8 cellular contexts compared by ENCODE assay signal in the genomic region with DNA sequence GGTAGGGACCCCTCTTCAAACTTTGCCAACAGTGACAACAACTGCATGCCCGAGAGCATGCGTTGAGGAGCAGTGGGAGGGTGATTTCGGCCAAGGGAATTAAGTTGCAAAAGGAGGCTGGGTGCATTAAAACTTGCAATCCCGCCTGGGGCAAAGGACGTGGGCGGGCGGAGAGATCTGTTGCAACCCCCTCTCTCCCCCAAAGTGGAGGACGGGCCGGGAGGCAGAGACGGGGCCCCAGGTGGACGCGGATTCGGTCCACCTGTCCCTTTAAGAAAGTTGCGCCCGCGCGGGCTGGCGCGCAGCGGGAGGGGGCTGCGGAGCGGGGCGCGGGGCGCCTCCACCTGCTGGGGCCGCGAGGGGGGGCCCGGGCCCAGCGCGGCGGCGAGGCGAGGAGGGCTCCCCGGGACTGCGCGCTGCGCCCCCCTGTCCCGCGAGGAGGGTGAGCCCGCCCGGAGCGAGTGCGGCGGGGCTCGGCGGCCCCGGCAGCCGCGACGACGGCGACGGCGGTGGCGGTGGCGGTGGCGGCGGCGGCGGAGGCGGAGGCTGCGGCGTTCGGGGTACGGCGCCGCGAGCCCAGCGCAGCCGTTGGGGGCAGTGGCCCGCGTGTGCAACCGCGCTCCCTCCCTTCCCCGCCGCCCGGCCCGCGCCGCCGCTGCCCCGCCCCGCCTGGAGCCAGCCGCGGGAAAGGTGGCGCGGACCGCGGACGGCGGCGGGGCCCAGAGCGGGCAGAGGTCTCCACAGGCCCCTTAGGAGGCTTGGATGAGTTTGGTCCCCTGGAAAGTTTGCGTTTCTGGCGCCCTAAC. TPM values are rescaled to one million over a fixed set of nuclear protein-coding genes. Genes with fewer than 3 reads are reported as not detected.
DNase-seq lines count a peak whose midpoint lies in the region; ATAC-seq, FAIRE-seq and TF ChIP-seq lines count a peak whose summit lies in the region.

No MANE protein-coding gene starts in this region.

- FAIRE-seq in kidney (lab: Jason Lieb, UNC), result no peak

- peak overlapping the region; percentile 69 for H3K4me3 ChIP-seq in ACC112 (ENCODE audit: low read depth, low read length)
- H3K4me3 ChIP-seq in HAP-1, result peak overlapping the region; percentile 32
- H3K4me3 ChIP-seq in kidney (ENCODE audit: low read length in 2 of 2), result peak overlapping the region; percentile 59 to 61
- H3K4me3 ChIP-seq in subcutaneous abdominal adipose tissue (ENCODE audit: low read depth in 1 of 5, low read length in 5 of 5), result peak overlapping the region; percentile 59 to 73 (median 63)

- in situ Hi-C loops in HAP-1 (cut with MboI; ENCODE audit: low sequenced_read_pairs), result no loop called here

- no peaks in the 10 kb centered on the region for H3K36me3 Mint-ChIP-seq in activated T-cell treated with anti-CD3 and anti-CD28 coated beads, Interleukin-2, amount 50 U/mL, for 72 hours (ENCODE audit: insufficient read depth in 2 of 2)

- H3K4me3 Mint-ChIP-seq in activated T-cell treated with anti-CD3 and anti-CD28 coated beads, Interleukin-2, amount 50 U/mL, for 72 hours, result peak overlapping the region; percentile 91 to 92

- peak; percentile 30 to 56 for DNase-seq in HAP-1 (ENCODE audit: low spot score in 2 of 2)
- DNase-seq in activated T-cell treated with anti-CD3 and anti-CD28 coated beads, Interleukin-2, amount 50 U/mL, for 72 hours, result peak; percentile 6 to 7
- no peak for DNase-seq in kidney
- no peak for DNase-seq in dedifferentiated amniotic fluid mesenchymal stem cell (ENCODE audit: extremely low spot score)
- DNase-seq in SW 1271 (lab: John Stamatoyannopoulos, UW), result no peak

- H3K4me1 ChIP-seq in ACC112 (ENCODE audit: control insufficient read depth, insufficient read depth, low read length, unreplicated experiment) (peaks cover 3% of the 10 kb centered on the region), HAP-1 (peaks cover 3% of the 10 kb centered on the region; the same call in 1 of the 2 replicates), kidney (ENCODE audit: control insufficient read depth in 1 of 2, insufficient read depth in 1 of 2, low read depth in 1 of 2, low read length in 2 of 2) (peaks cover 2 to 3% of the 10 kb centered on the region in 2 donors), subcutaneous abdominal adipose tissue (ENCODE audit: control insufficient read depth in 5 of 5, insufficient read depth in 5 of 5, low read length in 5 of 5) (peaks cover 0 to 18% (median 17%) of the 10 kb centered on the region in 5 donors)

- ATAC-seq in activated T-cell treated with anti-CD3 and anti-CD28 coated beads, Interleukin-2, amount 50 U/mL, for 72 hours (replicated peaks in 1 of 2), result peak; percentile 62 to 63
- ATAC-seq in HG03442 (IDR thresholded peaks at IDR 0.05; ENCODE audit: unreplicated experiment), result no peak

- H2AFZ ChIP-seq in ACC112 (ENCODE audit: low read length, unreplicated experiment), result peak overlapping the region; percentile 30

- peaks cover 53% of the 10 kb centered on the region for H3K27me3 Mint-ChIP-seq in activated T-cell treated with anti-CD3 and anti-CD28 coated beads, Interleukin-2, amount 50 U/mL, for 72 hours (ENCODE audit: low read depth)

- H3K27ac ChIP-seq in ACC112 (ENCODE audit: low read depth, low read length), result no peak overlapping the region
- H3K27ac ChIP-seq in kidney (ENCODE audit: low read depth in 2 of 2, low read length in 2 of 2), result no peak overlapping the region
- H3K27ac ChIP-seq in subcutaneous abdominal adipose tissue (ENCODE audit: low read depth, low read length), result no peak overlapping the region

- peaks cover 84% of the 10 kb centered on the region for H3K27me3 ChIP-seq in ACC112 (ENCODE audit: insufficient read depth, low read length)
- 0 out of 2 replicates have a peak, but pooled peaks cover 3% of the 10 kb centered on the region for H3K27me3 ChIP-seq in HAP-1 (ENCODE audit: low read depth)
- peaks cover 23 to 52% (median 33%) of the 10 kb centered on the region in 5 donors for H3K27me3 ChIP-seq in subcutaneous abdominal adipose tissue (ENCODE audit: control insufficient read depth in 5 of 5, insufficient read depth in 4 of 5, low read length in 5 of 5)

- intact Hi-C loops in kidney (cut with DNase I), result no loop called here

- no peaks in the 10 kb centered on the region for H3K36me3 ChIP-seq in ACC112 (ENCODE audit: insufficient read depth, low read length)
- no peaks in the 10 kb centered on the region for H3K36me3 ChIP-seq in HAP-1 (replicated peaks)
- H3K36me3 ChIP-seq in kidney (ENCODE audit: control insufficient read depth in 1 of 2, insufficient read depth in 2 of 2, low read length in 2 of 2), result no peaks in the 10 kb centered on the region
- no peaks in the 10 kb centered on the region for H3K36me3 ChIP-seq in subcutaneous abdominal adipose tissue (ENCODE audit: control insufficient read depth in 5 of 5, insufficient read depth in 5 of 5, low read length in 5 of 5)

- no peak for TF ChIP-seq CTCF in kidney (IDR thresholded peaks at IDR 0.05; ENCODE audit: borderline replicate concordance, extremely low read depth, insufficient read depth)

- peaks cover 8% of the 10 kb centered on the region for H3K4me1 Mint-ChIP-seq in activated T-cell treated with anti-CD3 and anti-CD28 coated beads, Interleukin-2, amount 50 U/mL, for 72 hours (ENCODE audit: low read depth)

- H3K79me2 ChIP-seq in ACC112 (ENCODE audit: control insufficient read depth, insufficient read depth, low read length, unreplicated experiment), result no peaks in the 10 kb centered on the region

- H3K9ac ChIP-seq in kidney (ENCODE audit: low read length in 2 of 2) (no peak overlapping the region), subcutaneous abdominal adipose tissue (ENCODE audit: low read length in 5 of 5) (peak overlapping the region in 1 of 5 donors; percentile 52)

- no peaks in the 10 kb centered on the region for H3K9me3 Mint-ChIP-seq in activated T-cell treated with anti-CD3 and anti-CD28 coated beads, Interleukin-2, amount 50 U/mL, for 72 hours

- no peak overlapping the region for H3K27ac Mint-ChIP-seq in activated T-cell treated with anti-CD3 and anti-CD28 coated beads, Interleukin-2, amount 50 U/mL, for 72 hours

- H3K9me3 ChIP-seq in HAP-1 (no peaks in the 10 kb centered on the region), kidney (ENCODE audit: control insufficient read depth in 1 of 2, low read length in 2 of 2) (no peaks in the 10 kb centered on the region), subcutaneous abdominal adipose tissue (ENCODE audit: control insufficient read depth in 5 of 5, low read length in 5 of 5) (no peaks in the 10 kb centered on the region)

RNA-seq across cellular contexts. Expression of a gene that starts 0.6 kb away (rescaled TPM):
- not detected for total RNA-seq in activated T-cell treated with anti-CD3 and anti-CD28 coated beads, Interleukin-2, amount 50 U/mL, for 72 hours
- not detected for total RNA-seq in kidney
- polyA plus RNA-seq in kidney (ENCODE audit: insufficient read depth, low read depth, low replicate concordance), result 0.82 TPM

RNA-seq across cellular contexts. Expression of a gene that starts 38.1 kb away (rescaled TPM):
- total RNA-seq in activated T-cell treated with anti-CD3 and anti-CD28 coated beads, Interleukin-2, amount 50 U/mL, for 72 hours, result not detected
- total RNA-seq in kidney, result not detected
- polyA plus RNA-seq in kidney (ENCODE audit: insufficient read depth, low read depth, low replicate concordance), result 0.56 TPM

Comparison
In these comparisons a context has a peak if more than half of its experiments do, and no peak if none do; other contexts are left out.
1. DNase-seq: peak in HAP-1 (2 of 2) and activated T-cell treated with anti-CD3 and anti-CD28 coated beads, Interleukin-2, amount 50 U/mL, for 72 hours (2 of 2); none in kidney (single experiment), dedifferentiated amniotic fluid mesenchymal stem cell (single experiment) and SW 1271 (0 of 2).
2. Peak in every context shown above with its lines, with median percentiles within 50 percentile points of each other: H3K4me3 ChIP-seq.